ENCODE assay signal across 8 cellular contexts in the genomic region with DNA sequence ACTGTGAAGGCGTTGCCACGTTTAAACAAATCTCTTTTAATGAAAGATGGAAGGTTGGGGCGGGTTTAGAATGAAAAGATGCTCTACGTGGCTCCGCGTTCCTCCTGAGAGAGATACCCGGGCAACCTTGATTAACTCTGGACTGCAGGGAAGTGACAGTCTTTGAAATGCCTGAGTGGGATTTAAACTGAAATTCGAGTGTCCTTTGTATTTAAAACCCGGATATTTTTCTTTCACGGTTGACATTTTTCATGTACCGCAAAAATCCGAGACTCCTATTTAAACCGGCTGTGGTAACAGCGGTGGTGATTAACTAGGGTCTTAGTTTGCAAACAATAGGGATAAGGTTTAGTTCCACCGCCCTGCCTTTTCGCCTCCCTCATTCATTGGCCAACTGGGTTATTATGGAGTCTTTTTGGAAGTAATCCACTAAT. TPM values are rescaled to one million over a fixed set of nuclear protein-coding genes. Genes with fewer than 3 reads are reported as not detected.
DNase-seq lines count a peak whose midpoint lies in the region; ATAC-seq and TF ChIP-seq lines count a peak whose summit lies in the region.

No MANE protein-coding gene starts in this region.

- no peak for DNase-seq in AG04450 (ENCODE audit: low read depth, low spot score)
- DNase-seq in SK-MEL-5 (ENCODE audit: low read depth, low spot score) = peak; percentile 23
- DNase-seq in epithelial cell of proximal tubule (ENCODE audit: low read depth) = no peak
- peak in 1 of 9 donors; percentile 13 for DNase-seq in naive thymus-derived CD4-positive, alpha-beta T cell
- no peak for DNase-seq in NCI-H2196 treated with DMSO at 0.1 percent for 48 hours (lab: John Stamatoyannopoulos, UW; ENCODE audit: unreplicated experiment)
- no peak for DNase-seq in OCI-M2 (lab: John Stamatoyannopoulos, UW; ENCODE audit: unreplicated experiment)

- H3K27me3 Mint-ChIP-seq in naive thymus-derived CD4-positive, alpha-beta T cell = peaks cover 0 to 4% (median 0%) of the 10 kb centered on the region in 5 donors

- peak overlapping the region; percentile 93 to 100 (median 98) for H3K27ac Mint-ChIP-seq in naive thymus-derived CD4-positive, alpha-beta T cell

- peak overlapping the region; percentile 92 for H3K9ac ChIP-seq in HUES6 (ENCODE audit: low read length)

- peaks cover 24 to 51% (median 32%) of the 10 kb centered on the region in 7 donors for H3K4me1 Mint-ChIP-seq in naive thymus-derived CD4-positive, alpha-beta T cell

- H3K27me3 ChIP-seq in AG04450 (ENCODE audit: control insufficient read depth, insufficient read depth, low read length) = no peaks in the 10 kb centered on the region
- no peaks in the 10 kb centered on the region for H3K27me3 ChIP-seq in HUES6 (ENCODE audit: control insufficient read depth, insufficient read depth, low read length)
- H3K27me3 ChIP-seq in naive thymus-derived CD4-positive, alpha-beta T cell (ENCODE audit: control insufficient read depth in 2 of 2, insufficient read depth in 2 of 2, low read length in 2 of 2) = no peaks in the 10 kb centered on the region

- peak overlapping the region; percentile 88 for H3K27ac ChIP-seq in AG04450 (ENCODE audit: low read depth, low read length)
- peak overlapping the region; percentile 71; the same call in 1 of the 2 replicates for H3K27ac ChIP-seq in HUES6 (ENCODE audit: low read depth, low read length)
- H3K27ac ChIP-seq in naive thymus-derived CD4-positive, alpha-beta T cell (ENCODE audit: low read depth, low read length) = peak overlapping the region; percentile 77

- peaks cover 0 to 24% (median 20%) of the 10 kb centered on the region in 5 donors for H3K36me3 Mint-ChIP-seq in naive thymus-derived CD4-positive, alpha-beta T cell

- H3K4me1 ChIP-seq in HUES6 (ENCODE audit: control insufficient read depth, insufficient read depth, low read length) = peaks cover 15% of the 10 kb centered on the region
- peaks cover 5 to 15% of the 10 kb centered on the region in 2 donors for H3K4me1 ChIP-seq in naive thymus-derived CD4-positive, alpha-beta T cell (ENCODE audit: control insufficient read depth in 2 of 2, insufficient read depth in 2 of 2, low read length in 2 of 2)

- TF ChIP-seq CTCF in AG04450 (IDR thresholded peaks at IDR 0.05; ENCODE audit: low read depth, low read length) (no peak), epithelial cell of proximal tubule (conservative IDR thresholded peaks at IDR 0.05; ENCODE audit: low read depth, low read length) (no peak)

- in situ Hi-C loops in SK-MEL-5 (cut with HindIII; ENCODE audit: low pct_unique_long_range_greater_than_20kb, low sequenced_read_pairs) = no loop called here

- H3K4me3 ChIP-seq in AG04450 (ENCODE audit: low read depth, low read length) = peak overlapping the region; percentile 96
- peak overlapping the region; percentile 98 for H3K4me3 ChIP-seq in HUES6 (ENCODE audit: low read depth, low read length)
- H3K4me3 ChIP-seq in epithelial cell of proximal tubule (ENCODE audit: low read depth, low read length) = peak overlapping the region; percentile 86
- peak overlapping the region; percentile 76 for H3K4me3 ChIP-seq in naive thymus-derived CD4-positive, alpha-beta T cell (ENCODE audit: low read length)

- H3K9me3 ChIP-seq in AG04450 (ENCODE audit: control insufficient read depth, insufficient read depth, low read length) (peaks cover 3% of the 10 kb centered on the region; the same call in 1 of the 2 replicates), HUES6 (ENCODE audit: control insufficient read depth, insufficient read depth, low read depth, low read length) (no peaks in the 10 kb centered on the region)
- no peaks in the 10 kb centered on the region for H3K9me3 ChIP-seq in naive thymus-derived CD4-positive, alpha-beta T cell (ENCODE audit: control insufficient read depth in 2 of 3, low read length in 3 of 3)

- peak; percentile 13 for ATAC-seq in GM18867 (IDR thresholded peaks at IDR 0.05; ENCODE audit: unreplicated experiment)
- peak; percentile 26 for ATAC-seq in naive thymus-derived CD4-positive, alpha-beta T cell

- CTCF ChIA-PET in AG04450 (lab: Charles Lee) = interaction anchor here (1.1 kb wide), 1 partner anchor 38 kb away, joined by 4 read pairs; no protein-coding TSS in a partner anchor
- CTCF ChIA-PET in naive thymus-derived CD4-positive, alpha-beta T cell (lab: Charles Lee) = interaction anchor here (0.8 kb wide), 1 partner anchor 40 kb away, joined by 5 read pairs; no protein-coding TSS in a partner anchor

- H3K36me3 ChIP-seq in HUES6 (ENCODE audit: control insufficient read depth, insufficient read depth, low read length) = peaks cover 22% of the 10 kb centered on the region
- peaks cover 0 to 6% (median 0%) of the 10 kb centered on the region in 3 experiments for H3K36me3 ChIP-seq in naive thymus-derived CD4-positive, alpha-beta T cell (ENCODE audit: control insufficient read depth in 2 of 3, insufficient read depth in 3 of 3, low read length in 3 of 3)

- peak overlapping the region; percentile 97 to 100 (median 99) for H3K4me3 Mint-ChIP-seq in naive thymus-derived CD4-positive, alpha-beta T cell

- POLR2A ChIA-PET in AG04450 (lab: Yijun Ruan, JAX) = interaction anchor here (1.5 kb wide), 1 partner anchor 13 kb away, joined by 3 read pairs; no protein-coding TSS in a partner anchor
- POLR2A ChIA-PET in naive thymus-derived CD4-positive, alpha-beta T cell (lab: Charles Lee) = interaction anchor here (1.7 to 4.9 kb wide), 2 partner anchors 62 to 467 kb away, joined by 5 to 17 read pairs; a partner anchor contains a TSS

- intact Hi-C loops in naive thymus-derived CD4-positive, alpha-beta T cell (cut with micrococcal nuclease) = loop anchor here (1.0 to 10.0 kb wide), 19 partner anchors 8 to 1644 kb away; a partner anchor contains a TSS

- H3K9me3 Mint-ChIP-seq in naive thymus-derived CD4-positive, alpha-beta T cell = peaks cover 0 to 6% (median 0%) of the 10 kb centered on the region in 11 donors

RNA-seq across cellular contexts. Expression of a gene that starts 0.7 kb away (rescaled TPM):
- 12.6 and 21.7 TPM in 2 replicates for polyA plus RNA-seq in AG04450 (2011; rRNA removed)
- 9.2 and 19.2 TPM in 2 replicates for polyA minus RNA-seq in AG04450 (2011; rRNA and poly(A)+ RNA removed)
- 16.8 and 19.2 TPM in 2 replicates for total RNA-seq in SK-MEL-5 (2014; rRNA removed; shearing (Covaris generic))
- 6.0 and 10.2 TPM in 2 replicates for polyA plus RNA-seq in SK-MEL-5 (2015; cell fraction: cytosol; rRNA removed)
- 23.3 and 29.3 TPM in 2 replicates for polyA plus RNA-seq in SK-MEL-5 (2015; cell fraction: nucleus; rRNA removed)
- 20.0 and 21.4 TPM in 2 replicates for total RNA-seq in epithelial cell of proximal tubule
- total RNA-seq in naive thymus-derived CD4-positive, alpha-beta T cell = 10 to 100 TPM; 25.0 to 29.7 (median 28.6) TPM
- 10 to 100 TPM; 12.6 to 18.9 TPM for polyA plus RNA-seq in naive thymus-derived CD4-positive, alpha-beta T cell
